23 cellular contexts compared by ENCODE assay signal in genomic region chr16:57992084-57992483, GRCh38. TPM values are rescaled to one million over a fixed set of nuclear protein-coding genes. Genes with fewer than 3 reads are reported as not detected.
DNase-seq lines count a peak whose midpoint lies in the region; ATAC-seq and TF ChIP-seq lines count a peak whose summit lies in the region.
"Had no signal": no experiment of that assay in that cellular context is flagged by ENCODE, and none has a peak within 500 bp of the region (broad histone marks: within the 10 kb centered on the region; RNA-seq: fewer than 3 reads in every experiment).

No MANE protein-coding gene starts in this region.

- ATAC-seq in CD4-positive, CD25-positive, alpha-beta regulatory T cell (ENCODE audit: low read depth in 2 of 2): no peak
- no peak for ATAC-seq in activated T-helper 17 cell treated with anti-CD3 and anti-CD28 coated beads, Interleukin-2, amount 50 U/mL, for 72 hours (replicated peaks)
- no peak for ATAC-seq in naive thymus-derived CD4-positive, alpha-beta T cell
- ATAC-seq: A549, foreskin keratinocyte had no signal

- H3K27me3 Mint-ChIP-seq in CD4-positive, CD25-positive, alpha-beta regulatory T cell: no peaks in the 10 kb centered on the region
- H3K27me3 Mint-ChIP-seq in activated T-helper 17 cell treated with anti-CD3 and anti-CD28 coated beads, Interleukin-2, amount 50 U/mL, for 72 hours: no peaks in the 10 kb centered on the region
- peaks cover 0 to 3% (median 0%) of the 10 kb centered on the region in 5 donors for H3K27me3 Mint-ChIP-seq in naive thymus-derived CD4-positive, alpha-beta T cell
- H3K27me3 Mint-ChIP-seq: activated CD4-positive, alpha-beta T cell treated with anti-CD3 and anti-CD28 coated beads, Interleukin-2, amount 10 ng/mL, durations not matched to agents 24 days and 14 days; stimulated activated naive CD8-positive, alpha-beta T cell treated with anti-CD3 and anti-CD28 coated beads, Interleukin-15, Interleukin-2, amounts not matched to agents 100 ng/mL and 50 ng/mL, for 24 hours had no signal

- peaks cover 6% of the 10 kb centered on the region for H3K36me3 Mint-ChIP-seq in CD4-positive, CD25-positive, alpha-beta regulatory T cell
- no peaks in the 10 kb centered on the region for H3K36me3 Mint-ChIP-seq in activated T-helper 17 cell treated with anti-CD3 and anti-CD28 coated beads, Interleukin-2, amount 50 U/mL, for 72 hours (ENCODE audit: low read depth)
- peaks cover 0 to 8% (median 0%) of the 10 kb centered on the region in 5 donors for H3K36me3 Mint-ChIP-seq in naive thymus-derived CD4-positive, alpha-beta T cell

- H3K9me3 ChIP-seq in CD4-positive, CD25-positive, alpha-beta regulatory T cell (ENCODE audit: control insufficient read depth in 2 of 2, low read length in 2 of 2): no peaks in the 10 kb centered on the region
- H3K9me3 ChIP-seq in naive thymus-derived CD4-positive, alpha-beta T cell (ENCODE audit: control insufficient read depth in 2 of 3, low read length in 3 of 3): no peaks in the 10 kb centered on the region
- H3K9me3 ChIP-seq in Peyer's patch: no peaks in the 10 kb centered on the region
- H3K9me3 ChIP-seq: A549, BLaER1 had no signal

- peaks cover 15% of the 10 kb centered on the region for H3K36me3 ChIP-seq in CD4-positive, CD25-positive, alpha-beta regulatory T cell (ENCODE audit: control insufficient read depth, insufficient read depth, low read length)
- peaks cover 0 to 31% (median 12%) of the 10 kb centered on the region in 3 experiments for H3K36me3 ChIP-seq in naive thymus-derived CD4-positive, alpha-beta T cell (ENCODE audit: control insufficient read depth in 2 of 3, insufficient read depth in 3 of 3, low read length in 3 of 3)
- peaks cover 0 to 16% (median 0%) of the 10 kb centered on the region in 3 donors for H3K36me3 ChIP-seq in Peyer's patch

- peak overlapping the region in 2 of 3 donors; percentile 82 for H3K27ac Mint-ChIP-seq in CD4-positive, CD25-positive, alpha-beta regulatory T cell
- H3K27ac Mint-ChIP-seq in activated T-helper 17 cell treated with anti-CD3 and anti-CD28 coated beads, Interleukin-2, amount 50 U/mL, for 72 hours: peak overlapping the region; percentile 81
- peak overlapping the region in 5 of 9 donors; percentile 7 to 81 (median 60) for H3K27ac Mint-ChIP-seq in naive thymus-derived CD4-positive, alpha-beta T cell
- H3K27ac Mint-ChIP-seq: activated CD4-positive, alpha-beta T cell treated with anti-CD3 and anti-CD28 coated beads, Interleukin-2, amount 10 ng/mL, durations not matched to agents 24 days and 14 days; nephron; progenitor cell of endocrine pancreas; stimulated activated naive CD8-positive, alpha-beta T cell treated with anti-CD3 and anti-CD28 coated beads, Interleukin-15, Interleukin-2, amounts not matched to agents 100 ng/mL and 50 ng/mL, for 24 hours had no signal

- H3K4me1 ChIP-seq in CD4-positive, CD25-positive, alpha-beta regulatory T cell (ENCODE audit: control insufficient read depth, insufficient read depth, low read length, poor library complexity, severe bottlenecking): peaks cover 23% of the 10 kb centered on the region
- peaks cover 22 to 28% of the 10 kb centered on the region in 2 donors for H3K4me1 ChIP-seq in naive thymus-derived CD4-positive, alpha-beta T cell (ENCODE audit: control insufficient read depth in 2 of 2, insufficient read depth in 2 of 2, low read length in 2 of 2)
- H3K4me1 ChIP-seq in Peyer's patch: no peaks in the 10 kb centered on the region

- H3K4me1 Mint-ChIP-seq in CD4-positive, CD25-positive, alpha-beta regulatory T cell: peaks cover 0 to 33% (median 10%) of the 10 kb centered on the region in 4 donors
- H3K4me1 Mint-ChIP-seq in activated T-helper 17 cell treated with anti-CD3 and anti-CD28 coated beads, Interleukin-2, amount 50 U/mL, for 72 hours: peaks cover 6% of the 10 kb centered on the region
- peaks cover 9 to 33% (median 20%) of the 10 kb centered on the region in 7 donors for H3K4me1 Mint-ChIP-seq in naive thymus-derived CD4-positive, alpha-beta T cell
- H3K4me1 Mint-ChIP-seq: nephron had no signal

- TF ChIP-seq POLR2A in Peyer's patch (IDR thresholded peaks at IDR 0.05): no peak

- POLR2A ChIA-PET in naive thymus-derived CD4-positive, alpha-beta T cell (lab: Charles Lee): interaction anchor here (0.7 kb wide), 1 partner anchor 528 kb away, joined by 3 read pairs; no protein-coding TSS in a partner anchor

- no peak overlapping the region for H3K4me3 ChIP-seq in CD4-positive, CD25-positive, alpha-beta regulatory T cell (ENCODE audit: low read depth, low read length)
- H3K4me3 ChIP-seq in naive thymus-derived CD4-positive, alpha-beta T cell (ENCODE audit: low read length): no peak overlapping the region
- H3K4me3 ChIP-seq in Peyer's patch: no peak overlapping the region
- H3K4me3 ChIP-seq: A549, BLaER1, cardiac muscle cell had no signal

- H3K4me3 Mint-ChIP-seq in CD4-positive, CD25-positive, alpha-beta regulatory T cell: no peak overlapping the region
- H3K4me3 Mint-ChIP-seq in activated T-helper 17 cell treated with anti-CD3 and anti-CD28 coated beads, Interleukin-2, amount 50 U/mL, for 72 hours: no peak overlapping the region
- no peak overlapping the region for H3K4me3 Mint-ChIP-seq in naive thymus-derived CD4-positive, alpha-beta T cell
- H3K4me3 Mint-ChIP-seq: activated CD4-positive, alpha-beta T cell treated with anti-CD3 and anti-CD28 coated beads, Interleukin-2, amount 10 ng/mL, durations not matched to agents 24 days and 14 days; nephron; stimulated activated naive CD8-positive, alpha-beta T cell treated with anti-CD3 and anti-CD28 coated beads, Interleukin-15, Interleukin-2, amounts not matched to agents 100 ng/mL and 50 ng/mL, for 24 hours had no signal

- no peaks in the 10 kb centered on the region for H3K9me3 Mint-ChIP-seq in CD4-positive, CD25-positive, alpha-beta regulatory T cell
- H3K9me3 Mint-ChIP-seq in activated T-helper 17 cell treated with anti-CD3 and anti-CD28 coated beads, Interleukin-2, amount 50 U/mL, for 72 hours: no peaks in the 10 kb centered on the region
- no peaks in the 10 kb centered on the region for H3K9me3 Mint-ChIP-seq in naive thymus-derived CD4-positive, alpha-beta T cell
- H3K9me3 Mint-ChIP-seq: activated CD4-positive, alpha-beta T cell treated with anti-CD3 and anti-CD28 coated beads, Interleukin-2, amount 10 ng/mL, durations not matched to agents 24 days and 14 days; nephron; stimulated activated naive CD8-positive, alpha-beta T cell treated with anti-CD3 and anti-CD28 coated beads, Interleukin-15, Interleukin-2, amounts not matched to agents 100 ng/mL and 50 ng/mL, for 24 hours had no signal

- no peaks in the 10 kb centered on the region for H3K27me3 ChIP-seq in CD4-positive, CD25-positive, alpha-beta regulatory T cell (ENCODE audit: control insufficient read depth, insufficient read depth, low read length)
- no peaks in the 10 kb centered on the region for H3K27me3 ChIP-seq in naive thymus-derived CD4-positive, alpha-beta T cell (ENCODE audit: control insufficient read depth in 2 of 2, insufficient read depth in 2 of 2, low read length in 2 of 2)
- H3K27me3 ChIP-seq in Peyer's patch: no peaks in the 10 kb centered on the region
- H3K27me3 ChIP-seq: BLaER1, cardiac muscle cell, foreskin keratinocyte had no signal

- intact Hi-C loops in naive thymus-derived CD4-positive, alpha-beta T cell (cut with micrococcal nuclease): no loop called here

- no peak overlapping the region for H3K27ac ChIP-seq in CD4-positive, CD25-positive, alpha-beta regulatory T cell (ENCODE audit: insufficient read depth, low read length, poor library complexity, severe bottlenecking)
- no peak overlapping the region for H3K27ac ChIP-seq in naive thymus-derived CD4-positive, alpha-beta T cell (ENCODE audit: low read depth, low read length)
- H3K27ac ChIP-seq in Peyer's patch: no peak overlapping the region
- H3K27ac ChIP-seq: BLaER1, cardiac muscle cell, foreskin keratinocyte had no signal

- TF ChIP-seq CTCF in Peyer's patch (IDR thresholded peaks at IDR 0.05): no peak

- CTCF ChIA-PET in naive thymus-derived CD4-positive, alpha-beta T cell (lab: Charles Lee): interaction anchor here (0.6 kb wide), 1 partner anchor 93 kb away, joined by 3 read pairs; no protein-coding TSS in a partner anchor

- DNase-seq in CD4-positive, CD25-positive, alpha-beta regulatory T cell: no peak
- DNase-seq in naive thymus-derived CD4-positive, alpha-beta T cell: no peak
- DNase-seq in Peyer's patch (no peak), medulla oblongata (ENCODE audit: extremely low spot score) (no peak), AG08396 (ENCODE audit: low spot score) (no peak)
- DNase-seq: activated CD4-positive, alpha-beta T cell treated with anti-CD3 and anti-CD28 coated beads, Interleukin-2, amount 10 ng/mL, durations not matched to agents 24 days and 14 days; dermis blood vessel endothelial cell; GOT3; Karpas-422; kidney; NCI-H1092; NCI-H2081; NCI-H524 treated with DMSO at 0.1 percent for 48 hours; Right ventricle myocardium superior had no signal

RNA-seq across cellular contexts. Expression of gene ZNF319, which starts 8.4 kb away (rescaled TPM):
- 13.2 TPM for total RNA-seq in CD4-positive, CD25-positive, alpha-beta regulatory T cell
- polyA plus RNA-seq in CD4-positive, CD25-positive, alpha-beta regulatory T cell: 1 to 10 TPM; 2.6 to 7.2 (median 5.0) TPM
- 1 to 10 TPM; 3.9 to 5.5 TPM for total RNA-seq in activated T-helper 17 cell treated with anti-CD3 and anti-CD28 coated beads, Interleukin-2, amount 50 U/mL, for 72 hours
- total RNA-seq in naive thymus-derived CD4-positive, alpha-beta T cell: 10 to 100 TPM; 11.2 to 20.8 (median 17.3) TPM
- polyA plus RNA-seq in naive thymus-derived CD4-positive, alpha-beta T cell: 10 to 100 TPM in 1 of 2 donors, 1 to 10 TPM in 1; 4.4 to 11.8 TPM
- total RNA-seq in Peyer's patch: 10 to 100 TPM in 2 of 4 donors, 1 to 10 TPM in 2; 3.3 to 12.1 (median 8.4) TPM

RNA-seq across cellular contexts. Expression of gene USB1, which starts 9.1 kb away (rescaled TPM):
- 35.7 TPM for total RNA-seq in CD4-positive, CD25-positive, alpha-beta regulatory T cell
- 10 to 100 TPM; 29.3 to 46.8 (median 37.1) TPM for polyA plus RNA-seq in CD4-positive, CD25-positive, alpha-beta regulatory T cell
- 10 to 100 TPM; 33.7 to 56.6 TPM for total RNA-seq in activated T-helper 17 cell treated with anti-CD3 and anti-CD28 coated beads, Interleukin-2, amount 50 U/mL, for 72 hours
- 10 to 100 TPM; 28.7 to 50.8 (median 28.9) TPM for total RNA-seq in naive thymus-derived CD4-positive, alpha-beta T cell
- 10 to 100 TPM; 26.8 to 37.6 TPM for polyA plus RNA-seq in naive thymus-derived CD4-positive, alpha-beta T cell
- total RNA-seq in Peyer's patch: 10 to 100 TPM; 25.6 to 80.0 (median 42.7) TPM

RNA-seq across cellular contexts. Expression of gene CNGB1, which starts 21.2 kb away (rescaled TPM):
- not detected for total RNA-seq in CD4-positive, CD25-positive, alpha-beta regulatory T cell
- not detected for polyA plus RNA-seq in CD4-positive, CD25-positive, alpha-beta regulatory T cell
- total RNA-seq in activated T-helper 17 cell treated with anti-CD3 and anti-CD28 coated beads, Interleukin-2, amount 50 U/mL, for 72 hours: not detected
- total RNA-seq in naive thymus-derived CD4-positive, alpha-beta T cell: not detected
- not detected for polyA plus RNA-seq in naive thymus-derived CD4-positive, alpha-beta T cell
- total RNA-seq in Peyer's patch: 1 to 10 TPM in 2 of 4 donors, not detected in 2; 1.1 to 2.8 TPM
- total RNA-seq: activated CD4-positive, alpha-beta T cell treated with anti-CD3 and anti-CD28 coated beads, Interleukin-2, amount 10 ng/mL, durations not matched to agents 24 days and 14 days; cardiac muscle cell; dermis blood vessel endothelial cell; kidney; mesenteric fat pad; progenitor cell of endocrine pancreas; Right ventricle myocardium superior had no signal
- polyA plus RNA-seq: cardiac muscle cell had no signal

RNA-seq across cellular contexts. Expression of gene MMP15, which starts 33.5 kb away (rescaled TPM):
- total RNA-seq in CD4-positive, CD25-positive, alpha-beta regulatory T cell: 0.27 TPM
- polyA plus RNA-seq in CD4-positive, CD25-positive, alpha-beta regulatory T cell: under 1 TPM in 2 of 4 donors, not detected in 2; 0.03 to 0.11 TPM
- under 1 TPM; 0.19 to 0.29 TPM for total RNA-seq in activated T-helper 17 cell treated with anti-CD3 and anti-CD28 coated beads, Interleukin-2, amount 50 U/mL, for 72 hours
- under 1 TPM; 0.20 to 0.85 (median 0.69) TPM for total RNA-seq in naive thymus-derived CD4-positive, alpha-beta T cell
- polyA plus RNA-seq in naive thymus-derived CD4-positive, alpha-beta T cell: under 1 TPM in 1 of 2 donors, not detected in 1; 0.06 TPM
- total RNA-seq in Peyer's patch: 100 to 1,000 TPM in 3 of 4 donors, 10 to 100 TPM in 1; 13.2 to 142 (median 134) TPM
